Comparison of ENCODE assay signal across 10 cellular contexts in the genomic region with DNA sequence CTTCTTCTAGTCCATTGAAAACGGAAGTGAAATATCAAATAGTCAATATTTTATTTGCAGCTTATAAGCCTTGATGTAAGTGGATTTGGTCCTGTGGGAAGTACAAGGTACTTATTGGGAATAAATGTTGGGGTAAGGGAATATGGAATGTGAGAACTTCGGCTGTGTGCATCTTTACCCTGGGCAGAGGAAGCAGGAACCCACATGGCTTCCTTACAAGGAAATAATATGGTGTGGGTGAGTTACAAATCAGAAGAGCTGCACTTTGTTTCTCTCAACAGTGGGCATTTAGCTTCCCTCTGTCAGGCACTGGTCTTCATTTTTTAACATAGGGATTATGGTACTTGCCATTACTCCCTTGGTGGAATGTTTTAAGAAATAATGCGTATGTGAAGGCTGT.
DNase-seq lines count a peak whose midpoint lies in the region; ATAC-seq and TF ChIP-seq lines count a peak whose summit lies in the region.
"Had no signal": no experiment of that assay in that cellular context is flagged by ENCODE, and none has a peak within 500 bp of the region (broad histone marks: within the 10 kb centered on the region; RNA-seq: fewer than 3 reads in every experiment).

No MANE protein-coding gene starts in this region.

- peak; percentile 8 for DNase-seq in natural killer cell treated with Interleukin-12 subunit alpha and Interleukin-12 subunit beta and Interleukin-15 and Interleukin-18, amount 100 ng/mL, for 72 hours (ENCODE audit: low spot score)
- no peak for DNase-seq in natural killer cell
- peak; percentile 30 for DNase-seq in NCI-H69 (lab: John Stamatoyannopoulos, UW)
- no peak for DNase-seq in effector memory CD8-positive, alpha-beta T cell
- DNase-seq in stimulated activated effector memory CD8-positive, alpha-beta T cell treated with anti-CD3 and anti-CD28 coated beads, Interleukin-12 subunit alpha, Interleukin-12 subunit beta, amount 100 ng/mL, for 72 hours (ENCODE audit: low spot score in 2 of 2) = no peak
- DNase-seq in HCEC 1CT = no peak
- DNase-seq in GM13977 (ENCODE audit: low spot score) = no peak
- DNase-seq: T1000 had no signal

- H3K36me3 Mint-ChIP-seq in natural killer cell treated with Interleukin-12 subunit alpha and Interleukin-12 subunit beta and Interleukin-15 and Interleukin-18, amount 100 ng/mL, for 72 hours = no peaks in the 10 kb centered on the region
- H3K36me3 Mint-ChIP-seq in natural killer cell = no peaks in the 10 kb centered on the region
- H3K36me3 Mint-ChIP-seq in effector memory CD8-positive, alpha-beta T cell (ENCODE audit: insufficient read depth) = no peaks in the 10 kb centered on the region
- peaks cover 6% of the 10 kb centered on the region for H3K36me3 Mint-ChIP-seq in stimulated activated effector memory CD8-positive, alpha-beta T cell treated with anti-CD3 and anti-CD28 coated beads, Interleukin-12 subunit alpha, Interleukin-12 subunit beta, amount 100 ng/mL, for 72 hours
- H3K36me3 Mint-ChIP-seq: activated CD8-positive, alpha-beta memory T cell treated with anti-CD3 and anti-CD28 coated beads, Interleukin-2, amount 10 ng/mL, durations not matched to agents 7 days and 5 days had no signal

- H3K27me3 Mint-ChIP-seq in natural killer cell treated with Interleukin-12 subunit alpha and Interleukin-12 subunit beta and Interleukin-15 and Interleukin-18, amount 100 ng/mL, for 72 hours = peaks cover 7 to 14% of the 10 kb centered on the region in 2 donors
- H3K27me3 Mint-ChIP-seq in natural killer cell (ENCODE audit: low read depth in 2 of 2) = peaks cover 2 to 21% of the 10 kb centered on the region in 2 donors
- no peaks in the 10 kb centered on the region for H3K27me3 Mint-ChIP-seq in effector memory CD8-positive, alpha-beta T cell
- H3K27me3 Mint-ChIP-seq: activated CD8-positive, alpha-beta memory T cell treated with anti-CD3 and anti-CD28 coated beads, Interleukin-2, amount 10 ng/mL, durations not matched to agents 7 days and 5 days had no signal

- H3K4me3 Mint-ChIP-seq in natural killer cell treated with Interleukin-12 subunit alpha and Interleukin-12 subunit beta and Interleukin-15 and Interleukin-18, amount 100 ng/mL, for 72 hours = no peak overlapping the region
- no peak overlapping the region for H3K4me3 Mint-ChIP-seq in natural killer cell
- peak overlapping the region; percentile 0 to 30 for H3K4me3 Mint-ChIP-seq in effector memory CD8-positive, alpha-beta T cell
- H3K4me3 Mint-ChIP-seq in stimulated activated effector memory CD8-positive, alpha-beta T cell treated with anti-CD3 and anti-CD28 coated beads, Interleukin-12 subunit alpha, Interleukin-12 subunit beta, amount 100 ng/mL, for 72 hours = peak overlapping the region; percentile 20
- H3K4me3 Mint-ChIP-seq: activated CD8-positive, alpha-beta memory T cell treated with anti-CD3 and anti-CD28 coated beads, Interleukin-2, amount 10 ng/mL, durations not matched to agents 7 days and 5 days had no signal

- H3K27ac Mint-ChIP-seq in natural killer cell treated with Interleukin-12 subunit alpha and Interleukin-12 subunit beta and Interleukin-15 and Interleukin-18, amount 100 ng/mL, for 72 hours = no peak overlapping the region
- no peak overlapping the region for H3K27ac Mint-ChIP-seq in natural killer cell
- H3K27ac Mint-ChIP-seq in effector memory CD8-positive, alpha-beta T cell = peak overlapping the region in 1 of 2 donors; percentile 6
- H3K27ac Mint-ChIP-seq in stimulated activated effector memory CD8-positive, alpha-beta T cell treated with anti-CD3 and anti-CD28 coated beads, Interleukin-12 subunit alpha, Interleukin-12 subunit beta, amount 100 ng/mL, for 72 hours = no peak overlapping the region
- H3K27ac Mint-ChIP-seq: activated CD8-positive, alpha-beta memory T cell treated with anti-CD3 and anti-CD28 coated beads, Interleukin-2, amount 10 ng/mL, durations not matched to agents 7 days and 5 days had no signal

- H3K4me1 Mint-ChIP-seq in natural killer cell treated with Interleukin-12 subunit alpha and Interleukin-12 subunit beta and Interleukin-15 and Interleukin-18, amount 100 ng/mL, for 72 hours (ENCODE audit: low read depth in 2 of 2) = peaks cover 10 to 21% of the 10 kb centered on the region in 2 donors
- H3K4me1 Mint-ChIP-seq in natural killer cell = peaks cover 18 to 19% of the 10 kb centered on the region in 2 donors
- H3K4me1 Mint-ChIP-seq in effector memory CD8-positive, alpha-beta T cell (ENCODE audit: low read depth in 2 of 2) = peaks cover 21 to 23% of the 10 kb centered on the region in 2 donors
- H3K4me1 Mint-ChIP-seq in stimulated activated effector memory CD8-positive, alpha-beta T cell treated with anti-CD3 and anti-CD28 coated beads, Interleukin-12 subunit alpha, Interleukin-12 subunit beta, amount 100 ng/mL, for 72 hours = peaks cover 19% of the 10 kb centered on the region

- no peaks in the 10 kb centered on the region for H3K9me3 Mint-ChIP-seq in natural killer cell treated with Interleukin-12 subunit alpha and Interleukin-12 subunit beta and Interleukin-15 and Interleukin-18, amount 100 ng/mL, for 72 hours
- no peaks in the 10 kb centered on the region for H3K9me3 Mint-ChIP-seq in natural killer cell
- H3K9me3 Mint-ChIP-seq in effector memory CD8-positive, alpha-beta T cell = no peaks in the 10 kb centered on the region
- no peaks in the 10 kb centered on the region for H3K9me3 Mint-ChIP-seq in stimulated activated effector memory CD8-positive, alpha-beta T cell treated with anti-CD3 and anti-CD28 coated beads, Interleukin-12 subunit alpha, Interleukin-12 subunit beta, amount 100 ng/mL, for 72 hours

- TF ChIP-seq CTCF in natural killer cell (IDR thresholded peaks at IDR 0.05) (no peak), GM13977 (IDR thresholded peaks at IDR 0.05; ENCODE audit: extremely low read depth, insufficient read depth, missing control alignments) (no peak)

- no peak for ATAC-seq in natural killer cell treated with Interleukin-12 subunit alpha and Interleukin-12 subunit beta and Interleukin-15 and Interleukin-18, amount 100 ng/mL, for 72 hours
- ATAC-seq in natural killer cell (no peak), HG03135 (IDR thresholded peaks at IDR 0.05; ENCODE audit: unreplicated experiment) (no peak)
- ATAC-seq in effector memory CD8-positive, alpha-beta T cell (replicated peaks) = no peak
- ATAC-seq in stimulated activated effector memory CD8-positive, alpha-beta T cell treated with anti-CD3 and anti-CD28 coated beads, Interleukin-12 subunit alpha, Interleukin-12 subunit beta, amount 100 ng/mL, for 72 hours = no peak

- in situ Hi-C loops in GM13977 (cut with MboI; ENCODE audit: low pct_unique_long_range_greater_than_20kb, low sequenced_read_pairs, unreplicated experiment) = no loop called here

- intact Hi-C loops in natural killer cell (cut with micrococcal nuclease) = loop anchor here (2.0 kb wide), 1 partner anchor 66 kb away; no protein-coding TSS in a partner anchor

Comparison
In these comparisons a context has a peak if more than half of its experiments do, and no peak if none do; other contexts are left out.
1. DNase-seq: peak in natural killer cell treated with Interleukin-12 subunit alpha and Interleukin-12 subunit beta and Interleukin-15 and Interleukin-18, amount 100 ng/mL, for 72 hours (single experiment) and NCI-H69 (single experiment); none in natural killer cell (single experiment), effector memory CD8-positive, alpha-beta T cell (0 of 3), stimulated activated effector memory CD8-positive, alpha-beta T cell treated with anti-CD3 and anti-CD28 coated beads, Interleukin-12 subunit alpha, Interleukin-12 subunit beta, amount 100 ng/mL, for 72 hours (0 of 2), HCEC 1CT (single experiment) and GM13977 (single experiment).
2. H3K4me3 Mint-ChIP-seq: peak in effector memory CD8-positive, alpha-beta T cell (2 of 2) and stimulated activated effector memory CD8-positive, alpha-beta T cell treated with anti-CD3 and anti-CD28 coated beads, Interleukin-12 subunit alpha, Interleukin-12 subunit beta, amount 100 ng/mL, for 72 hours (single experiment); none in natural killer cell treated with Interleukin-12 subunit alpha and Interleukin-12 subunit beta and Interleukin-15 and Interleukin-18, amount 100 ng/mL, for 72 hours (single experiment) and natural killer cell (single experiment).